Comparison of ENCODE assay signal across 8 cellular contexts in genomic region chr10:72224191-72224590, GRCh38. TPM values are rescaled to one million over a fixed set of nuclear protein-coding genes. Genes with fewer than 3 reads are reported as not detected.
DNase-seq lines count a peak whose midpoint lies in the region; ATAC-seq and TF ChIP-seq lines count a peak whose summit lies in the region.
"Not testable (repeated sequence)": the region's sequence is repeated elsewhere in the genome, so short reads cannot be mapped to it uniquely, and the experiment has no call there.

No MANE protein-coding gene starts in this region.

- not testable (repeated sequence) for DNase-seq in body of pancreas; left ventricle myocardium inferior; naive thymus-derived CD4-positive, alpha-beta T cell; thyroid gland
- peak; percentile 23 for DNase-seq in sciatic nerve (ENCODE audit: low spot score)

- peak overlapping the region; percentile 32 for H3K27ac Mint-ChIP-seq in T-helper 1 cell treated with Interleukin-12 subunit alpha and Interleukin-12 subunit beta and Interleukin-4 antibody, amounts not matched to agents 30 μg/mL and 1 μg/mL, for 36 hours
- peak overlapping the region; percentile 82 for H3K27ac Mint-ChIP-seq in activated T-helper 17 cell treated with anti-CD3 and anti-CD28 coated beads, Interleukin-2, amount 50 U/mL, for 72 hours
- peak overlapping the region in 8 of 9 donors; percentile 2 to 85 (median 60) for H3K27ac Mint-ChIP-seq in naive thymus-derived CD4-positive, alpha-beta T cell

- peaks cover 0 to 13% (median 5%) of the 10 kb centered on the region in 11 experiments; a peak in 8 of 22 replicates for H4K20me1 ChIP-seq in BLaER1 treated with 17β-estradiol and CSF1 and Interleukin-3, amounts not matched to agents 10 nM and 100 nM

- intact Hi-C loops in body of pancreas (cut with DNase I); left ventricle myocardium inferior (cut with micrococcal nuclease); naive thymus-derived CD4-positive, alpha-beta T cell (cut with micrococcal nuclease); sciatic nerve (cut with DNase I): not testable (repeated sequence)
- intact Hi-C loops in thyroid gland (cut with DNase I): loop anchor here (10.0 kb wide), 1 partner anchor 269 kb away; no protein-coding TSS in a partner anchor

- H3K36me3 Mint-ChIP-seq in T-helper 1 cell treated with Interleukin-12 subunit alpha and Interleukin-12 subunit beta and Interleukin-4 antibody, amounts not matched to agents 30 μg/mL and 1 μg/mL, for 36 hours (ENCODE audit: low read depth): peaks cover 18% of the 10 kb centered on the region
- H3K36me3 Mint-ChIP-seq in activated T-helper 17 cell treated with anti-CD3 and anti-CD28 coated beads, Interleukin-2, amount 50 U/mL, for 72 hours (ENCODE audit: low read depth): peaks cover 74% of the 10 kb centered on the region
- peaks cover 0 to 21% (median 8%) of the 10 kb centered on the region in 5 donors for H3K36me3 Mint-ChIP-seq in naive thymus-derived CD4-positive, alpha-beta T cell

- H3K27me3 Mint-ChIP-seq in T-helper 1 cell treated with Interleukin-12 subunit alpha and Interleukin-12 subunit beta and Interleukin-4 antibody, amounts not matched to agents 30 μg/mL and 1 μg/mL, for 36 hours (ENCODE audit: low read depth); activated T-helper 17 cell treated with anti-CD3 and anti-CD28 coated beads, Interleukin-2, amount 50 U/mL, for 72 hours; naive thymus-derived CD4-positive, alpha-beta T cell: not testable (repeated sequence)

- H3K27me3 ChIP-seq in BLaER1 treated with 17β-estradiol and CSF1 and Interleukin-3, amounts not matched to agents 10 nM and 100 nM; body of pancreas; left ventricle myocardium inferior (ENCODE audit: low read depth); naive thymus-derived CD4-positive, alpha-beta T cell (ENCODE audit: control insufficient read depth in 2 of 2, insufficient read depth in 2 of 2, low read length in 2 of 2); thyroid gland: not testable (repeated sequence)

- H3K4me2 ChIP-seq in BLaER1 treated with 17β-estradiol and CSF1 and Interleukin-3, amounts not matched to agents 10 nM and 100 nM: peak overlapping the region in 7 of 11 experiments; percentile 48 to 87 (median 66); a peak in 14 of 22 replicates

- POLR2A ChIA-PET in naive thymus-derived CD4-positive, alpha-beta T cell (lab: Charles Lee): interaction anchor here (0.6 to 1.4 kb wide), 7 partner anchors 12 to 175 kb away, joined by 3 to 6 read pairs (median 3); no protein-coding TSS in a partner anchor

- not testable (repeated sequence) for H3K9me3 ChIP-seq in BLaER1 treated with 17β-estradiol and CSF1 and Interleukin-3, amounts not matched to agents 10 nM and 100 nM (replicated peaks in 1 of 11); body of pancreas; left ventricle myocardium inferior (replicated peaks); naive thymus-derived CD4-positive, alpha-beta T cell (ENCODE audit: control insufficient read depth in 2 of 3, low read length in 3 of 3); thyroid gland

- peaks cover 36% of the 10 kb centered on the region for H3K4me1 Mint-ChIP-seq in T-helper 1 cell treated with Interleukin-12 subunit alpha and Interleukin-12 subunit beta and Interleukin-4 antibody, amounts not matched to agents 30 μg/mL and 1 μg/mL, for 36 hours (ENCODE audit: low read depth)
- H3K4me1 Mint-ChIP-seq in activated T-helper 17 cell treated with anti-CD3 and anti-CD28 coated beads, Interleukin-2, amount 50 U/mL, for 72 hours: peaks cover 19% of the 10 kb centered on the region
- peaks cover 41 to 68% (median 57%) of the 10 kb centered on the region in 7 donors for H3K4me1 Mint-ChIP-seq in naive thymus-derived CD4-positive, alpha-beta T cell

- H3K9ac ChIP-seq in BLaER1 treated with 17β-estradiol and CSF1 and Interleukin-3, amounts not matched to agents 10 nM and 100 nM: peak overlapping the region in 9 of 11 experiments; percentile 36 to 73 (median 64); a peak in 13 of 22 replicates

- H3K4me1 ChIP-seq in BLaER1 treated with 17β-estradiol and CSF1 and Interleukin-3, amounts not matched to agents 10 nM and 100 nM: peaks cover 32 to 77% (median 56%) of the 10 kb centered on the region in 10 experiments
- H3K4me1 ChIP-seq in body of pancreas (peaks cover 80% of the 10 kb centered on the region), left ventricle myocardium inferior (peaks cover 68% of the 10 kb centered on the region), thyroid gland (peaks cover 8 to 18% of the 10 kb centered on the region in 2 donors)
- H3K4me1 ChIP-seq in naive thymus-derived CD4-positive, alpha-beta T cell (ENCODE audit: control insufficient read depth in 2 of 2, insufficient read depth in 2 of 2, low read length in 2 of 2): peaks cover 10 to 49% of the 10 kb centered on the region in 2 donors

- H3K36me3 ChIP-seq in BLaER1 treated with 17β-estradiol and CSF1 and Interleukin-3, amounts not matched to agents 10 nM and 100 nM: peaks cover 25 to 71% (median 48%) of the 10 kb centered on the region in 11 experiments
- H3K36me3 ChIP-seq in body of pancreas (replicated peaks in 1 of 2; ENCODE audit: insufficient read depth in 1 of 2, low read depth in 2 of 2): not testable (repeated sequence)
- H3K36me3 ChIP-seq in left ventricle myocardium inferior: peaks cover 53% of the 10 kb centered on the region
- peaks cover 0 to 19% (median 8%) of the 10 kb centered on the region in 3 experiments for H3K36me3 ChIP-seq in naive thymus-derived CD4-positive, alpha-beta T cell (ENCODE audit: control insufficient read depth in 2 of 3, insufficient read depth in 3 of 3, low read length in 3 of 3)
- peaks cover 5 to 17% of the 10 kb centered on the region in 2 donors for H3K36me3 ChIP-seq in thyroid gland

- TF ChIP-seq POLR2A in body of pancreas (IDR thresholded peaks at IDR 0.05); thyroid gland (IDR thresholded peaks at IDR 0.05): not testable (repeated sequence)

- ATAC-seq in activated T-helper 17 cell treated with anti-CD3 and anti-CD28 coated beads, Interleukin-2, amount 50 U/mL, for 72 hours (replicated peaks); body of pancreas; naive thymus-derived CD4-positive, alpha-beta T cell; sciatic nerve: not testable (repeated sequence)

- TF ChIP-seq CTCF in body of pancreas (IDR thresholded peaks at IDR 0.05); left ventricle myocardium inferior (IDR thresholded peaks at IDR 0.05; ENCODE audit: borderline replicate concordance); thyroid gland (IDR thresholded peaks at IDR 0.05): not testable (repeated sequence)

- WGBS in body of pancreas, 2 donors: 75 to 83% methylated on average over 6 of the region's 6 CpGs
- WGBS in thyroid gland, 2 donors: 89 to 93% methylated on average over 6 of the region's 6 CpGs

- not testable (repeated sequence) for H3K4me3 Mint-ChIP-seq in T-helper 1 cell treated with Interleukin-12 subunit alpha and Interleukin-12 subunit beta and Interleukin-4 antibody, amounts not matched to agents 30 μg/mL and 1 μg/mL, for 36 hours
- peak overlapping the region; percentile 65 for H3K4me3 Mint-ChIP-seq in activated T-helper 17 cell treated with anti-CD3 and anti-CD28 coated beads, Interleukin-2, amount 50 U/mL, for 72 hours
- peak overlapping the region in 4 of 10 donors; percentile 12 to 81 (median 48) for H3K4me3 Mint-ChIP-seq in naive thymus-derived CD4-positive, alpha-beta T cell

- H3K9me3 Mint-ChIP-seq in T-helper 1 cell treated with Interleukin-12 subunit alpha and Interleukin-12 subunit beta and Interleukin-4 antibody, amounts not matched to agents 30 μg/mL and 1 μg/mL, for 36 hours; activated T-helper 17 cell treated with anti-CD3 and anti-CD28 coated beads, Interleukin-2, amount 50 U/mL, for 72 hours; naive thymus-derived CD4-positive, alpha-beta T cell: not testable (repeated sequence)

- peak overlapping the region; percentile 9 to 88 (median 61); a peak in 18 of 22 replicates for H3K27ac ChIP-seq in BLaER1 treated with 17β-estradiol and CSF1 and Interleukin-3, amounts not matched to agents 10 nM and 100 nM
- H3K27ac ChIP-seq in body of pancreas (peak overlapping the region in 3 of 4 donors; percentile 62 to 91 (median 74)), left ventricle myocardium inferior (replicated peaks) (peak overlapping the region; percentile 74), thyroid gland (peak overlapping the region; percentile 57 to 83 (median 72))
- H3K27ac ChIP-seq in naive thymus-derived CD4-positive, alpha-beta T cell (ENCODE audit: low read depth, low read length): peak overlapping the region; percentile 43

- CTCF ChIA-PET in naive thymus-derived CD4-positive, alpha-beta T cell (lab: Charles Lee): interaction anchor here (0.8 to 2.5 kb wide), 8 partner anchors 18 to 328 kb away, joined by 3 to 12 read pairs (median 4); no protein-coding TSS in a partner anchor

- not testable (repeated sequence) for H3K4me3 ChIP-seq in BLaER1 treated with 17β-estradiol and CSF1 and Interleukin-3, amounts not matched to agents 10 nM and 100 nM; body of pancreas; left ventricle myocardium inferior; naive thymus-derived CD4-positive, alpha-beta T cell (ENCODE audit: low read length); thyroid gland (replicated peaks in 1 of 3)

RNA-seq across cellular contexts. Expression of gene ASCC1, which starts 8.1 kb away (rescaled TPM):
- 10 to 100 TPM; 44.0 to 48.6 TPM for total RNA-seq in activated T-helper 17 cell treated with anti-CD3 and anti-CD28 coated beads, Interleukin-2, amount 50 U/mL, for 72 hours
- total RNA-seq in body of pancreas: 10 to 100 TPM; 16.1 to 17.1 TPM
- 37.0 TPM for total RNA-seq in left ventricle myocardium inferior
- 10 to 100 TPM; 19.4 to 33.1 (median 24.2) TPM for total RNA-seq in naive thymus-derived CD4-positive, alpha-beta T cell
- 10 to 100 TPM; 25.2 to 27.1 TPM for polyA plus RNA-seq in naive thymus-derived CD4-positive, alpha-beta T cell
- 37.4 TPM for total RNA-seq in sciatic nerve
- total RNA-seq in thyroid gland: 10 to 100 TPM; 26.7 to 30.3 (median 28.1) TPM

RNA-seq across cellular contexts. Expression of gene ANAPC16, which starts 8.4 kb away (rescaled TPM):
- 100 to 1,000 TPM in 1 of 2 donors, 10 to 100 TPM in 1; 74.3 to 119 TPM for total RNA-seq in activated T-helper 17 cell treated with anti-CD3 and anti-CD28 coated beads, Interleukin-2, amount 50 U/mL, for 72 hours
- 10 to 100 TPM; 40.9 to 59.4 TPM for total RNA-seq in body of pancreas
- total RNA-seq in left ventricle myocardium inferior: 256 TPM
- 100 to 1,000 TPM in 3 of 5 experiments, 10 to 100 TPM in 2; 85.5 to 131 (median 105) TPM for total RNA-seq in naive thymus-derived CD4-positive, alpha-beta T cell
- polyA plus RNA-seq in naive thymus-derived CD4-positive, alpha-beta T cell: 100 to 1,000 TPM; 318 to 445 TPM
- total RNA-seq in sciatic nerve: 76.1 TPM
- 100 to 1,000 TPM; 100 to 214 (median 129) TPM for total RNA-seq in thyroid gland

RNA-seq across cellular contexts. Expression of gene DDIT4, which starts 49.5 kb away (rescaled TPM):
- 1,000 to 10,000 TPM in 1 of 2 donors, 100 to 1,000 TPM in 1; 746 to 1,569 TPM for total RNA-seq in activated T-helper 17 cell treated with anti-CD3 and anti-CD28 coated beads, Interleukin-2, amount 50 U/mL, for 72 hours
- total RNA-seq in body of pancreas (100 to 1,000 TPM; 238 to 269 TPM), left ventricle myocardium inferior (66.3 TPM), sciatic nerve (232 TPM), thyroid gland (100 to 1,000 TPM in 3 of 4 donors, 10 to 100 TPM in 1; 93.0 to 309 (median 134) TPM)
- 100 to 1,000 TPM in 3 of 5 experiments, 10 to 100 TPM in 2; 25.4 to 335 (median 135) TPM for total RNA-seq in naive thymus-derived CD4-positive, alpha-beta T cell
- 100 to 1,000 TPM in 1 of 2 donors, 10 to 100 TPM in 1; 80.4 to 219 TPM for polyA plus RNA-seq in naive thymus-derived CD4-positive, alpha-beta T cell

Comparison
In these comparisons a context has a peak if more than half of its experiments do, and no peak if none do; other contexts are left out.
1. H3K27ac Mint-ChIP-seq: peak in every context shown above with its lines; median percentile 82 in activated T-helper 17 cell treated with anti-CD3 and anti-CD28 coated beads, Interleukin-2, amount 50 U/mL, for 72 hours; 60 in naive thymus-derived CD4-positive, alpha-beta T cell; 32 in T-helper 1 cell treated with Interleukin-12 subunit alpha and Interleukin-12 subunit beta and Interleukin-4 antibody, amounts not matched to agents 30 μg/mL and 1 μg/mL, for 36 hours.